In the genomic region with DNA sequence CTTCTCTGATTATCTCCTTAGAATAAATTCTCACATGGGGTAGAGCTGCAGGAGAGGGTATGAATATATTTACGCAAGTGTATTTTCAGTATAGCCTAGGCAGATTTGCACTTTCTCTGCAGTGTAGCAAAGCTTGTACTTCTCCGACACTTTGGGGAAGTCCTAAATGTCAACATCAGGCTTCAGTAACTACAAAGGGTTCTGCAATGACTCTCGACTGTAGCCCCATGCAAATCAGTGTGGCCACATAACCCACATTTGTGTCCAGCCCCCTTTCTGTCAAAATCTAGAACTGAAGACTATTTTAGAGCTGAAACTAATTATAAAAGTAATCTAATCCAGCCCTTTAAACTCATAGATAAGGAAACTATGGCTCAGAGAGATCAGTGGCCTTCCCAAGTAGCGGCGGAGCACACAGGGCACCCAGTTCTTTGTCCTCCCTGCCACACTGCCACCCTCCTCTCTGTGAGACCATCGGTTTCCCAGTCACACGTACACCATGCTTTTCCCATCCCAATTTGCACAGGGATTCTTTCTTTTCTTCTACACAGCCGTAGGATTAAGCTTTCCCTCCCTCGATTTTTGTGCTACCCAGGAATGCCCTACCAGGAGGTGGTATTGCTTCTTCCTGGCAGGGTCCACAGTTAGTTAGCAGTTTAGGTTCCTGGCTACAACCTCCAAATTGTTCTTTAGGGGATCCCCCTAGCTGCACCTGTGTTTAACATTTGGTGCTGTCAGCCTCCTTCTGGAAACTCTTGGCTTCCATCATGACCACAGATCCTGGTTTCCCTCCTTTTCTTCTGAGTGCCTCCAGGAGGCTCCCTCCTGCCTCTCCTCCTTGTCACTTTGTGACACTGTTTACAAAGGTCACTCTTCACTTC, we compare ENCODE assay signal across 8 cellular contexts. TPM values are rescaled to one million over a fixed set of nuclear protein-coding genes. Genes with fewer than 3 reads are reported as not detected.
A peak's percentile ranks its signal among the peaks of the same experiment; 100 is the strongest.
DNase-seq lines count a peak whose midpoint lies in the region; ATAC-seq and TF ChIP-seq lines count a peak whose summit lies in the region.

No MANE protein-coding gene starts in this region.

- H3K4me3 ChIP-seq in HCT116 (replicated peaks in 1 of 2; ENCODE audit: low read depth in 1 of 2, low read length in 2 of 2) (no peak overlapping the region), Karpas-422 (ENCODE audit: low read length) (no peak overlapping the region)

- H2AFZ ChIP-seq in HCT116 (ENCODE audit: low read depth, low read length, poor library complexity, severe bottlenecking) (no peak overlapping the region), Karpas-422 (ENCODE audit: low read length) (no peak overlapping the region)

- H3K9me3 ChIP-seq in HCT116 (ENCODE audit: control insufficient read depth in 1 of 2, insufficient read depth in 1 of 2, low read depth in 1 of 2, low read length in 2 of 2) (no peaks in the 10 kb centered on the region), Karpas-422 (ENCODE audit: low read length) (no peaks in the 10 kb centered on the region)

- BruUV-seq in HCT116 (replicated peaks; lab: Mats Ljungman, UMichigan): no TSS peak

- no peak for TF ChIP-seq CTCF in HCT116 (IDR thresholded peaks at IDR 0.05 in 2 of 3, conservative IDR thresholded peaks at IDR 0.05 in 1 of 3; ENCODE audit: borderline replicate concordance in 1 of 3, insufficient read depth in 1 of 3, low read depth in 2 of 3, low read length in 2 of 3)

- H3K4me1 ChIP-seq in HCT116 (ENCODE audit: control insufficient read depth in 1 of 2, insufficient read depth in 2 of 2, low read length in 2 of 2) (peaks cover 8 to 9% of the 10 kb centered on the region in 2 experiments), Karpas-422 (ENCODE audit: low read length) (peaks cover 10% of the 10 kb centered on the region)

- no peak for TF ChIP-seq POLR2A in HCT116 (IDR thresholded peaks at IDR 0.05; ENCODE audit: borderline replicate concordance, extremely low read depth, insufficient read depth, insufficient read length)

- H3K79me2 ChIP-seq in HCT116 (ENCODE audit: insufficient read depth, low read length) (no peaks in the 10 kb centered on the region), Karpas-422 (ENCODE audit: low read length) (no peaks in the 10 kb centered on the region)

- H3K36me3 ChIP-seq in HCT116 (ENCODE audit: control insufficient read depth in 1 of 2, insufficient read depth in 2 of 2, low read length in 2 of 2) (no peaks in the 10 kb centered on the region; a peak in 1 of 4 replicates), Karpas-422 (ENCODE audit: insufficient read depth, low read length) (no peaks in the 10 kb centered on the region)

- H3K9me2 ChIP-seq in HCT116 (ENCODE audit: insufficient read depth) (no peaks in the 10 kb centered on the region), Karpas-422 (replicated peaks; ENCODE audit: insufficient read depth, low read length) (no peaks in the 10 kb centered on the region)

- H3K9ac ChIP-seq in HCT116 (ENCODE audit: low read length) (no peak overlapping the region), Karpas-422 (ENCODE audit: low read length) (no peak overlapping the region)

- H3K27ac ChIP-seq in HCT116 (ENCODE audit: low read depth, low read length) (no peak overlapping the region), Karpas-422 (ENCODE audit: low read length) (no peak overlapping the region)

- no peaks in the 10 kb centered on the region for H4K20me1 ChIP-seq in HCT116 (ENCODE audit: insufficient read depth)
- no peaks in the 10 kb centered on the region for H4K20me1 ChIP-seq in Karpas-422 (ENCODE audit: insufficient read depth, low read depth, low read length)

- TF ChIP-seq RAD21 in HCT116 (IDR thresholded peaks at IDR 0.05; ENCODE audit: low read depth): 0 out of 2 replicates have a peak, but pooled peaks have one; percentile 12

- peak; percentile 100 for ATAC-seq in GM19025 (IDR thresholded peaks at IDR 0.05; ENCODE audit: low read depth, unreplicated experiment)
- ATAC-seq in HCT116: peak; percentile 63; the same call in 1 of the 2 replicates

- POLR2A ChIA-PET in HCT116 (lab: Charles Lee): no interaction called here

- RAD21 ChIA-PET in HCT116 (lab: Charles Lee; ENCODE audit: low non-redundant PET in 1 of 2, low total read pairs in 2 of 2, uncharacterized antibody in 2 of 2, unreplicated experiment in 2 of 2): no interaction called here

- no peak for DNase-seq in HCT116 (ENCODE audit: low read depth, low spot score)
- peak; percentile 79 for DNase-seq in Karpas-422
- DNase-seq in myocyte (ENCODE audit: low read depth): peak; percentile 41
- no peak for DNase-seq in cerebellar cortex (ENCODE audit: low spot score)
- no peak for DNase-seq in A172 (ENCODE audit: low spot score)
- no peak for DNase-seq in ureter (ENCODE audit: low spot score)
- DNase-seq in NCI-H1694 (lab: John Stamatoyannopoulos, UW): no peak

- intact Hi-C loops in HCT116 (cut with micrococcal nuclease): no loop called here

- no peaks in the 10 kb centered on the region for H3K27me3 ChIP-seq in HCT116 (ENCODE audit: insufficient read depth, low read length)
- H3K27me3 ChIP-seq in Karpas-422 (ENCODE audit: low read length): 0 out of 2 replicates have a peak, but pooled peaks cover 2% of the 10 kb centered on the region

- H3K4me2 ChIP-seq in HCT116 (ENCODE audit: low read length) (no peak overlapping the region), Karpas-422 (ENCODE audit: low read depth, low read length, poor library complexity, severe bottlenecking) (no peak overlapping the region)

- CTCF ChIA-PET in HCT116 (lab: Charles Lee): no interaction called here

TF ChIP-seq in HCT116, 20 proteins besides CTCF, POLR2A, EP300 and RAD21 (continues in another document):
- no peak for TF ChIP-seq ELF1 (IDR thresholded peaks at IDR 0.05; ENCODE audit: borderline replicate concordance, low read depth)
- no peak for TF ChIP-seq FOSL1 (IDR thresholded peaks at IDR 0.05; ENCODE audit: low read depth)
- no peak for TF ChIP-seq CEBPB (IDR thresholded peaks at IDR 0.05; ENCODE audit: low read depth)
- no peak for TF ChIP-seq CBX3 (IDR thresholded peaks at IDR 0.05; ENCODE audit: low read depth)
- TF ChIP-seq POLR2AphosphoS5 (IDR thresholded peaks at IDR 0.05; ENCODE audit: low read depth, low read length): no peak
- no peak for TF ChIP-seq SP1 (IDR thresholded peaks at IDR 0.05; ENCODE audit: low read depth)
- no peak for TF ChIP-seq SRF (IDR thresholded peaks at IDR 0.05; ENCODE audit: low read depth)
- TF ChIP-seq ZNF274 (IDR thresholded peaks at IDR 0.05; ENCODE audit: low read depth, low read length): no peak
- TF ChIP-seq JUND (IDR thresholded peaks at IDR 0.05): no peak
- TF ChIP-seq EZH2phosphoT487 (IDR thresholded peaks at IDR 0.05; ENCODE audit: borderline replicate concordance): no peak
- no peak for TF ChIP-seq TCF7L2 (IDR thresholded peaks at IDR 0.05; ENCODE audit: borderline replicate concordance, extremely low read depth, insufficient read depth, insufficient read length)
- no peak for TF ChIP-seq EZH2 (IDR thresholded peaks at IDR 0.05)
- no peak for TF ChIP-seq SIN3A (IDR thresholded peaks at IDR 0.05; ENCODE audit: low read depth)
- TF ChIP-seq, protein P1, sequence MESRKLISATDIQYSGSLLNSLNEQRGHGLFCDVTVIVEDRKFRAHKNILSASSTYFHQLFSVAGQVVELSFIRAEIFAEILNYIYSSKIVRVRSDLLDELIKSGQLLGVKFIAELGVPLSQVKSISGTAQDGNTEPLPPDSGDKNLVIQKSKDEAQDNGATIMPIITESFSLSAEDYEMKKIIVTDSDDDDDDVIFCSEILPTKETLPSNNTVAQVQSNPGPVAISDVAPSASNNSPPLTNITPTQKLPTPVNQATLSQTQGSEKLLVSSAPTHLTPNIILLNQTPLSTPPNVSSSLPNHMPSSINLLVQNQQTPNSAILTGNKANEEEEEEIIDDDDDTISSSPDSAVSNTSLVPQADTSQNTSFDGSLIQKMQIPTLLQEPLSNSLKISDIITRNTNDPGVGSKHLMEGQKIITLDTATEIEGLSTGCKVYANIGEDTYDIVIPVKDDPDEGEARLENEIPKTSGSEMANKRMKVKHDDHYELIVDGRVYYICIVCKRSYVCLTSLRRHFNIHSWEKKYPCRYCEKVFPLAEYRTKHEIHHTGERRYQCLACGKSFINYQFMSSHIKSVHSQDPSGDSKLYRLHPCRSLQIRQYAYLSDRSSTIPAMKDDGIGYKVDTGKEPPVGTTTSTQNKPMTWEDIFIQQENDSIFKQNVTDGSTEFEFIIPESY (IDR thresholded peaks at IDR 0.05; ENCODE audit: extremely low read depth, insufficient replicate concordance, low read length): no peak
- TF ChIP-seq, protein P2, sequence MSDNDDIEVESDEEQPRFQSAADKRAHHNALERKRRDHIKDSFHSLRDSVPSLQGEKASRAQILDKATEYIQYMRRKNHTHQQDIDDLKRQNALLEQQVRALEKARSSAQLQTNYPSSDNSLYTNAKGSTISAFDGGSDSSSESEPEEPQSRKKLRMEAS (IDR thresholded peaks at IDR 0.05): no peak
- TF ChIP-seq ZFX (IDR thresholded peaks at IDR 0.05): no peak
- TF ChIP-seq, protein P3, sequence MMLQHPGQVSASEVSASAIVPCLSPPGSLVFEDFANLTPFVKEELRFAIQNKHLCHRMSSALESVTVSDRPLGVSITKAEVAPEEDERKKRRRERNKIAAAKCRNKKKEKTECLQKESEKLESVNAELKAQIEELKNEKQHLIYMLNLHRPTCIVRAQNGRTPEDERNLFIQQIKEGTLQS (IDR thresholded peaks at IDR 0.05): no peak
- TF ChIP-seq EGR1 (IDR thresholded peaks at IDR 0.05; ENCODE audit: low read depth): no peak

RNA-seq across cellular contexts. Expression of a gene that starts 22.9 kb away (rescaled TPM):
- total RNA-seq in HCT116 (2021; ENCODE audit: unreplicated experiment): 13.5 TPM
- polyA plus RNA-seq in HCT116 (2012): 8.7 and 11.3 TPM in 2 replicates
- total RNA-seq in Karpas-422 (2014; rRNA removed; shearing (Covaris generic); ENCODE audit: low replicate concordance): not detected in 2 replicates
- 429 and 482 TPM in 2 replicates for total RNA-seq in myocyte
- polyA plus RNA-seq in myocyte (2012): 883 TPM
- 32.7 and 72.2 TPM in 2 replicates for total RNA-seq in A172 (2014; rRNA removed; shearing (Covaris generic))
- 26.2 TPM for total RNA-seq in ureter

RNA-seq across cellular contexts. Expression of a gene that starts 41.7 kb away (rescaled TPM):
- total RNA-seq in HCT116 (2021; ENCODE audit: unreplicated experiment) (0.79 TPM), myocyte (not detected in 2 replicates), ureter (0.49 TPM)
- polyA plus RNA-seq in HCT116 (2012): 0.59 and 0.79 TPM in 2 replicates
- total RNA-seq in Karpas-422 (2014; rRNA removed; shearing (Covaris generic); ENCODE audit: low replicate concordance): not detected in 2 replicates
- polyA plus RNA-seq in myocyte (2012): 0.44 TPM
- not detected in 2 replicates for total RNA-seq in A172 (2014; rRNA removed; shearing (Covaris generic))

Comparison
In these comparisons a context has a peak if more than half of its experiments do, and no peak if none do; other contexts are left out.
1. DNase-seq: peak in Karpas-422 (single experiment) and myocyte (single experiment); none in HCT116 (single experiment), cerebellar cortex (single experiment), A172 (single experiment), ureter (single experiment) and NCI-H1694 (single experiment).
2. RNA of a gene that starts 22.9 kb away (total RNA-seq): 429 to 482 TPM in myocyte, 32.7 to 72.2 TPM in A172, 26.2 TPM in ureter (single experiment) and 13.5 TPM in HCT116 (single experiment); not detected in Karpas-422; every median in the first group is over 10 times any median in the second.